In the genomic region with DNA sequence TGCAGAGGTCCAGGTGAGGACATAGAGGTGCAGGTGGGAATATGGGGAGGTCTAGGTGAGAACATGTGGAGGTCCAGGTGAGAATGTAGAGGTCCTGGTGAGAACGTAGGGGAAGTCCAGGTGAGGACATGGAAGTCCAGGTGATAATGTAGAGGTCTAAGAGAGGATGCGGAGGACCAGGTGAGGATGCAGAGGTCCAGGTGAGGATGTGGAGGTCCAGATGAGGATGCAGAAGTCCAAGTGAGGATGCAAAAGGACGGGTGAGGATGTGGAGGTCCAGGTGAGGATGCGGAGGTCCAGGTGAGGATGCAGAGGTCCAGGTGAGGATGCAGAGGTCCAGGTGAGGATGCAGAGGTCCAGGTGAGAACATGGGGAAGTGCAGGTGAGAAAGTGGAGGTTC, we compare ENCODE assay signal across 1 cellular context.
TF ChIP-seq lines count a peak whose summit lies in the region.

No MANE protein-coding gene starts in this region.

TF ChIP-seq in GM23338, 12 proteins besides CTCF, POLR2A, EP300 and RAD21 (continued from another document):
- TF ChIP-seq, protein P1, sequence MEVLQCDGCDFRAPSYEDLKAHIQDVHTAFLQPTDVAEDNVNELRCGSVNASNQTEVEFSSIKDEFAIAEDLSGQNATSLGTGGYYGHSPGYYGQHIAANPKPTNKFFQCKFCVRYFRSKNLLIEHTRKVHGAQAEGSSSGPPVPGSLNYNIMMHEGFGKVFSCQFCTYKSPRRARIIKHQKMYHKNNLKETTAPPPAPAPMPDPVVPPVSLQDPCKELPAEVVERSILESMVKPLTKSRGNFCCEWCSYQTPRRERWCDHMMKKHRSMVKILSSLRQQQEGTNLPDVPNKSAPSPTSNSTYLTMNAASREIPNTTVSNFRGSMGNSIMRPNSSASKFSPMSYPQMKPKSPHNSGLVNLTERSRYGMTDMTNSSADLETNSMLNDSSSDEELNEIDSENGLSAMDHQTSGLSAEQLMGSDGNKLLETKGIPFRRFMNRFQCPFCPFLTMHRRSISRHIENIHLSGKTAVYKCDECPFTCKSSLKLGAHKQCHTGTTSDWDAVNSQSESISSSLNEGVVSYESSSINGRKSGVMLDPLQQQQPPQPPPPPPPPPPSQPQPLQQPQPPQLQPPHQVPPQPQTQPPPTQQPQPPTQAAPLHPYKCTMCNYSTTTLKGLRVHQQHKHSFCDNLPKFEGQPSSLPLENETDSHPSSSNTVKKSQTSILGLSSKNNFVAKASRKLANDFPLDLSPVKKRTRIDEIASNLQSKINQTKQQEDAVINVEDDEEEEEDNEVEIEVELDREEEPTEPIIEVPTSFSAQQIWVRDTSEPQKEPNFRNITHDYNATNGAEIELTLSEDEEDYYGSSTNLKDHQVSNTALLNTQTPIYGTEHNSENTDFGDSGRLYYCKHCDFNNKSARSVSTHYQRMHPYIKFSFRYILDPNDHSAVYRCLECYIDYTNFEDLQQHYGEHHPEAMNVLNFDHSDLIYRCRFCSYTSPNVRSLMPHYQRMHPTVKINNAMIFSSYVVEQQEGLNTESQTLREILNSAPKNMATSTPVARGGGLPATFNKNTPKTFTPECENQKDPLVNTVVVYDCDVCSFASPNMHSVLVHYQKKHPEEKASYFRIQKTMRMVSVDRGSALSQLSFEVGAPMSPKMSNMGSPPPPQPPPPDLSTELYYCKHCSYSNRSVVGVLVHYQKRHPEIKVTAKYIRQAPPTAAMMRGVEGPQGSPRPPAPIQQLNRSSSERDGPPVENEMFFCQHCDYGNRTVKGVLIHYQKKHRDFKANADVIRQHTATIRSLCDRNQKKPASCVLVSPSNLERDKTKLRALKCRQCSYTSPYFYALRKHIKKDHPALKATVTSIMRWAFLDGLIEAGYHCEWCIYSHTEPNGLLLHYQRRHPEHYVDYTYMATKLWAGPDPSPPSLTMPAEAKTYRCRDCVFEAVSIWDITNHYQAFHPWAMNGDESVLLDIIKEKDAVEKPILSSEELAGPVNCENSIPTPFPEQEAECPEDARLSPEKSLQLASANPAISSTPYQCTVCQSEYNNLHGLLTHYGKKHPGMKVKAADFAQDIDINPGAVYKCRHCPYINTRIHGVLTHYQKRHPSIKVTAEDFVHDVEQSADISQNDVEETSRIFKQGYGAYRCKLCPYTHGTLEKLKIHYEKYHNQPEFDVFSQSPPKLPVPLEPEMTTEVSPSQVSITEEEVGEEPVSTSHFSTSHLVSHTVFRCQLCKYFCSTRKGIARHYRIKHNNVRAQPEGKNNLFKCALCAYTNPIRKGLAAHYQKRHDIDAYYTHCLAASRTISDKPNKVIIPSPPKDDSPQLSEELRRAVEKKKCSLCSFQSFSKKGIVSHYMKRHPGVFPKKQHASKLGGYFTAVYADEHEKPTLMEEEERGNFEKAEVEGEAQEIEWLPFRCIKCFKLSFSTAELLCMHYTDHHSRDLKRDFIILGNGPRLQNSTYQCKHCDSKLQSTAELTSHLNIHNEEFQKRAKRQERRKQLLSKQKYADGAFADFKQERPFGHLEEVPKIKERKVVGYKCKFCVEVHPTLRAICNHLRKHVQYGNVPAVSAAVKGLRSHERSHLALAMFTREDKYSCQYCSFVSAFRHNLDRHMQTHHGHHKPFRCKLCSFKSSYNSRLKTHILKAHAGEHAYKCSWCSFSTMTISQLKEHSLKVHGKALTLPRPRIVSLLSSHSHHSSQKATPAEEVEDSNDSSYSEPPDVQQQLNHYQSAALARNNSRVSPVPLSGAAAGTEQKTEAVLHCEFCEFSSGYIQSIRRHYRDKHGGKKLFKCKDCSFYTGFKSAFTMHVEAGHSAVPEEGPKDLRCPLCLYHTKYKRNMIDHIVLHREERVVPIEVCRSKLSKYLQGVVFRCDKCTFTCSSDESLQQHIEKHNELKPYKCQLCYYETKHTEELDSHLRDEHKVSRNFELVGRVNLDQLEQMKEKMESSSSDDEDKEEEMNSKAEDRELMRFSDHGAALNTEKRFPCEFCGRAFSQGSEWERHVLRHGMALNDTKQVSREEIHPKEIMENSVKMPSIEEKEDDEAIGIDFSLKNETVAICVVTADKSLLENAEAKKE (CRISPR knock-in tag; IDR thresholded peaks at IDR 0.05): no peak
- TF ChIP-seq ZNF114 (CRISPR knock-in tag; IDR thresholded peaks at IDR 0.05) (no peak), CREB1 (CRISPR knock-in tag; IDR thresholded peaks at IDR 0.05; ENCODE audit: low read depth) (no peak), STAT1 (IDR thresholded peaks at IDR 0.05; ENCODE audit: unreplicated experiment) (no peak), EZH2phosphoT487 (IDR thresholded peaks at IDR 0.05; ENCODE audit: unreplicated experiment) (no peak), JUNB (IDR thresholded peaks at IDR 0.05; ENCODE audit: unreplicated experiment) (no peak), NANOG (IDR thresholded peaks at IDR 0.05; ENCODE audit: borderline replicate concordance) (no peak), ETS1 (IDR thresholded peaks at IDR 0.05) (no peak), EZH2 (IDR thresholded peaks at IDR 0.05; ENCODE audit: low read depth, unreplicated experiment) (no peak), ZNF331 (CRISPR knock-in tag; IDR thresholded peaks at IDR 0.05; ENCODE audit: low read depth) (no peak), POLR2AphosphoS5 (IDR thresholded peaks at IDR 0.05; ENCODE audit: low read depth) (no peak)
